ENCODE assay signal across 28 cellular contexts in the genomic region with DNA sequence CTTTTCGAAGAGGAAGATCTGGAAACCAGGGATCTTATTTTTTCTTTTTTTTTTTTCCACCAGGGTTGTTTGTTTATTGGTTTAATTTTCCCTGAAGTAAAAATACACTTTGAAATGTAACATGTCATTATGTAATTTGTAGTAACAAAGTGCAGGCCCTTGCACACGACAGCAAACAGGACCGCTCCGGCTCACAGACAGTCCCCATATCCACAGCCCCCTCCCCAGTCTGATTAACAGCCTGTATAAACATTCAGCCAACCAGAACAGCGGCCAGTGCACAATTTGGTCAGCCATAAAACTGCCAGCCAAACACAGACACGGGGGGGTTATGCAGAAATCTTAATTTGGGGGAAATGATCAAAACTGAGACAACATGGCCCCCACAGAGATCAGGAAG.
DNase-seq lines count a peak whose midpoint lies in the region; ATAC-seq and TF ChIP-seq lines count a peak whose summit lies in the region.
"Had no signal": no experiment of that assay in that cellular context is flagged by ENCODE, and none has a peak within 500 bp of the region (broad histone marks: within the 10 kb centered on the region; RNA-seq: fewer than 3 reads in every experiment).

No MANE protein-coding gene starts in this region.

- no peak overlapping the region for H3K9ac ChIP-seq in trophoblast cell (ENCODE audit: low read length)

- peak overlapping the region; percentile 23 for H4K8ac ChIP-seq in trophoblast cell (ENCODE audit: low read depth, low read length)

- peak overlapping the region; percentile 97 for H2BK5ac ChIP-seq in trophoblast cell (ENCODE audit: low read depth, low read length, poor library complexity)

- ATAC-seq in HG03175 (IDR thresholded peaks at IDR 0.05; ENCODE audit: unreplicated experiment) (no peak), lower lobe of right lung (no peak)
- ATAC-seq: activated T-cell treated with anti-CD3 and anti-CD28 coated beads, Interleukin-2, amount 50 U/mL, for 4 hours; gastroesophageal sphincter; left cardiac atrium had no signal

- H3K27ac ChIP-seq in esophagus squamous epithelium, result peak overlapping the region in 3 of 4 donors; percentile 16 to 82 (median 53)
- peak overlapping the region; percentile 66 for H3K27ac ChIP-seq in trophoblast cell (ENCODE audit: low read depth, low read length)
- H3K27ac ChIP-seq in lower lobe of right lung, result no peak overlapping the region
- H3K27ac ChIP-seq: ascending aorta, cardiac muscle cell, colonic mucosa, RWPE1, spleen had no signal

- H3K14ac ChIP-seq in trophoblast cell (ENCODE audit: low read length), result peak overlapping the region; percentile 67

- no peak for TF ChIP-seq POLR2A in esophagus squamous epithelium (IDR thresholded peaks at IDR 0.05)

- 57 to 74% methylated on average over 6 of the region's 6 CpGs for WGBS in esophagus squamous epithelium, 2 donors
- WGBS in trophoblast cell (ENCODE audit: extremely low coverage, insufficient coverage, insufficient read length), result no CpG with 5 or more reads among the region's 6 CpGs

- no peaks in the 10 kb centered on the region for H3K27me3 ChIP-seq in BE2C
- H3K27me3 ChIP-seq in esophagus squamous epithelium, result peaks cover 0 to 4% (median 0%) of the 10 kb centered on the region in 4 donors
- no peaks in the 10 kb centered on the region for H3K27me3 ChIP-seq in trophoblast cell (ENCODE audit: insufficient read depth, low read length)
- no peaks in the 10 kb centered on the region for H3K27me3 ChIP-seq in lower lobe of right lung (ENCODE audit: low read depth)
- H3K27me3 ChIP-seq: ascending aorta, cardiac muscle cell, colonic mucosa, gastroesophageal sphincter, spleen had no signal

- DNase-seq in BE2C, result peak; percentile 87
- peak; percentile 27 for DNase-seq in NCI-H146 treated with DMSO at 0.1 percent for 48 hours (lab: John Stamatoyannopoulos, UW; ENCODE audit: unreplicated experiment)
- DNase-seq in esophagus squamous epithelium (lab: John Stamatoyannopoulos, UW), result no peak
- DNase-seq in trophoblast cell, result no peak
- DNase-seq in lower lobe of right lung, result no peak
- no peak for DNase-seq in posterior vena cava (ENCODE audit: low spot score)
- no peak for DNase-seq in OCI-M1 (lab: John Stamatoyannopoulos, UW)
- DNase-seq: activated B cell treated with CpG ODN at 0.5 μM for 24 hours; activated CD4-positive, alpha-beta T cell treated with anti-CD3 and anti-CD28 coated beads, Interleukin-2, amount 10 ng/mL, durations not matched to agents 7 days and 5 days; activated gamma-delta T cell; activated naive CD8-positive, alpha-beta T cell treated with anti-CD3 and anti-CD28 coated beads for 36 hours; activated T-cell treated with anti-CD3 and anti-CD28 coated beads, Interleukin-2, amount 50 U/mL, for 4 hours; CD4-positive, alpha-beta memory T cell; colonic mucosa; effector CD4-positive, alpha-beta T cell; immature natural killer cell; left cardiac atrium; mesendoderm; NCI-H2029; occipital lobe; spleen; stimulated activated CD4-positive, alpha-beta T cell treated with anti-CD3 and anti-CD28 coated beads, Interleukin-2, amount 100 ng/mL, for 24 hours; stimulated activated CD8-positive, alpha-beta memory T cell treated with anti-CD3 and anti-CD28 coated beads, Interleukin-4, amount 100 ng/mL, for 48 hours had no signal

- H4K91ac ChIP-seq in trophoblast cell (ENCODE audit: low read depth, low read length), result peak overlapping the region; percentile 74

- peaks cover 50% of the 10 kb centered on the region for H3K4me1 ChIP-seq in BE2C
- peaks cover 0 to 57% (median 14%) of the 10 kb centered on the region in 3 donors for H3K4me1 ChIP-seq in esophagus squamous epithelium
- H3K4me1 ChIP-seq in trophoblast cell (ENCODE audit: control insufficient read depth in 1 of 2, insufficient read depth in 2 of 2, low read length in 2 of 2), result peaks cover 7 to 20% of the 10 kb centered on the region in 2 experiments
- H3K4me1 ChIP-seq in lower lobe of right lung, result no peaks in the 10 kb centered on the region
- H3K4me1 ChIP-seq: colonic mucosa had no signal

- peak overlapping the region; percentile 17 for H2BK12ac ChIP-seq in trophoblast cell (ENCODE audit: low read length)

- H3K4me2 ChIP-seq in trophoblast cell (ENCODE audit: low read length), result no peak overlapping the region

- no peak for TF ChIP-seq CTCF in BE2C (IDR thresholded peaks at IDR 0.05; ENCODE audit: low read depth, low read length)
- no peak for TF ChIP-seq CTCF in esophagus squamous epithelium (IDR thresholded peaks at IDR 0.05)
- TF ChIP-seq CTCF in lower lobe of right lung (IDR thresholded peaks at IDR 0.05), result no peak

- H2BK120ac ChIP-seq in trophoblast cell (ENCODE audit: insufficient read depth, low read length, poor library complexity), result peak overlapping the region; percentile 94

- H3K36me3 ChIP-seq in BE2C (no peaks in the 10 kb centered on the region), esophagus squamous epithelium (no peaks in the 10 kb centered on the region), trophoblast cell (ENCODE audit: control insufficient read depth in 1 of 2, insufficient read depth in 2 of 2, low read length in 2 of 2) (no peaks in the 10 kb centered on the region), lower lobe of right lung (no peaks in the 10 kb centered on the region)
- H3K36me3 ChIP-seq: ascending aorta, cardiac muscle cell, colonic mucosa, gastroesophageal sphincter, spleen had no signal

- no peak overlapping the region for H2AFZ ChIP-seq in trophoblast cell (ENCODE audit: insufficient read depth, low read length, poor library complexity)

- peak overlapping the region; percentile 33 for H3K4ac ChIP-seq in trophoblast cell (ENCODE audit: low read depth, low read length)

- peaks cover 32% of the 10 kb centered on the region for H3K79me1 ChIP-seq in trophoblast cell (ENCODE audit: low read length)

- H3K4me3 ChIP-seq in BE2C (ENCODE audit: low read depth, low read length) (peak overlapping the region; percentile 17), esophagus squamous epithelium (peak overlapping the region in 1 of 4 donors; percentile 25), trophoblast cell (ENCODE audit: low read depth, low read length) (no peak overlapping the region), lower lobe of right lung (no peak overlapping the region)
- H3K4me3 ChIP-seq: ascending aorta, cardiac muscle cell, colonic mucosa, gastroesophageal sphincter, spleen had no signal

- H3K23ac ChIP-seq in trophoblast cell (ENCODE audit: low read length), result no peak overlapping the region

- no peak overlapping the region for H4K12ac ChIP-seq in trophoblast cell (ENCODE audit: low read depth, low read length)

- H3K18ac ChIP-seq in trophoblast cell (ENCODE audit: low read length), result no peak overlapping the region

- no peak overlapping the region for H2AK5ac ChIP-seq in trophoblast cell (ENCODE audit: low read length)

- no peaks in the 10 kb centered on the region for H3K9me3 ChIP-seq in BE2C
- H3K9me3 ChIP-seq in esophagus squamous epithelium, result no peaks in the 10 kb centered on the region
- no peaks in the 10 kb centered on the region for H3K9me3 ChIP-seq in trophoblast cell (ENCODE audit: insufficient read depth, low read depth, low read length)
- no peaks in the 10 kb centered on the region for H3K9me3 ChIP-seq in lower lobe of right lung
- H3K9me3 ChIP-seq: ascending aorta, colonic mucosa, gastroesophageal sphincter, spleen had no signal

- peaks cover 2% of the 10 kb centered on the region for H3K79me2 ChIP-seq in trophoblast cell (ENCODE audit: control insufficient read depth, insufficient read depth, low read length, poor library complexity)

- intact Hi-C loops in esophagus squamous epithelium (cut with DNase I), result no loop called here
- intact Hi-C loops in lower lobe of right lung (cut with DNase I), result no loop called here
- intact Hi-C loops in posterior vena cava (cut with DNase I), result loop anchor here (10.0 kb wide), 2 partner anchors 185 to 1595 kb away; no protein-coding TSS in a partner anchor

Comparison
In these comparisons a context has a peak if more than half of its experiments do, and no peak if none do; other contexts are left out.
1. DNase-seq: peak in BE2C (single experiment) and NCI-H146 treated with DMSO at 0.1 percent for 48 hours (single experiment); none in esophagus squamous epithelium (single experiment), trophoblast cell (0 of 2), lower lobe of right lung (single experiment), posterior vena cava (single experiment) and OCI-M1 (single experiment).
2. intact Hi-C loops: an anchor here in posterior vena cava (10.0 kb wide); none called in esophagus squamous epithelium and lower lobe of right lung.